In the genomic region with DNA sequence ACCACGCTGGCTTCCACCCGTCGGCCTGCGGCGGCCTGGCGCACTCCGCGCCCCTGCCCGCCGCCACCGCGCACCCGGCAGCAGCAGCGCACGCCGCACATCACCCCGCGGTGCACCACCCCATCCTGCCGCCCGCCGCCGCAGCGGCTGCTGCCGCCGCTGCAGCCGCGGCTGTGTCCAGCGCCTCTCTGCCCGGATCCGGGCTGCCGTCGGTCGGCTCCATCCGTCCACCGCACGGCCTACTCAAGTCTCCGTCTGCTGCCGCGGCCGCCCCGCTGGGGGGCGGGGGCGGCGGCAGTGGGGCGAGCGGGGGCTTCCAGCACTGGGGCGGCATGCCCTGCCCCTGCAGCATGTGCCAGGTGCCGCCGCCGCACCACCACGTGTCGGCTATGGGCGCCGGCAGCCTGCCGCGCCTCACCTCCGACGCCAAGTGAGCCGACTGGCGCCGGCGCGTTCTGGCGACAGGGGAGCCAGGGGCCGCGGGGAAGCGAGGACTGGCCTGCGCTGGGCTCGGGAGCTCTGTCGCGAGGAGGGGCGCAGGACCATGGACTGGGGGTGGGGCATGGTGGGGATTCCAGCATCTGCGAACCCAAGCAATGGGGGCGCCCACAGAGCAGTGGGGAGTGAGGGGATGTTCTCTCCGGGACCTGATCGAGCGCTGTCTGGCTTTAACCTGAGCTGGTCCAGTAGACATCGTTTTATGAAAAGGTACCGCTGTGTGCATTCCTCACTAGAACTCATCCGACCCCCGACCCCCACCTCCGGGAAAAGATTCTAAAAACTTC, we compare ENCODE assay signal across 1 cellular context.
TF ChIP-seq lines count a peak whose summit lies in the region.

No MANE protein-coding gene starts in this region.

TF ChIP-seq in SK-N-SH treated with all-trans-retinoic acid at 6 μM for 48 hours, 23 proteins besides CTCF, POLR2A, EP300 and RAD21 (continued from another document):
- no peak for TF ChIP-seq ZC3H10 (CRISPR knock-in tag; IDR thresholded peaks at IDR 0.05)
- TF ChIP-seq ZNF565 (CRISPR knock-in tag; conservative IDR thresholded peaks at IDR 0.05; ENCODE audit: low read depth), result no peak
- no peak for TF ChIP-seq TOX (CRISPR knock-in tag; IDR thresholded peaks at IDR 0.05; ENCODE audit: borderline replicate concordance)
- TF ChIP-seq ZFP3 (CRISPR knock-in tag; IDR thresholded peaks at IDR 0.05), result no peak
- no peak for TF ChIP-seq ISL1 (CRISPR knock-in tag; IDR thresholded peaks at IDR 0.05)
- no peak for TF ChIP-seq SNAI2 (CRISPR knock-in tag; IDR thresholded peaks at IDR 0.05)
